ENCODE assay signal across 18 cellular contexts in the genomic region with DNA sequence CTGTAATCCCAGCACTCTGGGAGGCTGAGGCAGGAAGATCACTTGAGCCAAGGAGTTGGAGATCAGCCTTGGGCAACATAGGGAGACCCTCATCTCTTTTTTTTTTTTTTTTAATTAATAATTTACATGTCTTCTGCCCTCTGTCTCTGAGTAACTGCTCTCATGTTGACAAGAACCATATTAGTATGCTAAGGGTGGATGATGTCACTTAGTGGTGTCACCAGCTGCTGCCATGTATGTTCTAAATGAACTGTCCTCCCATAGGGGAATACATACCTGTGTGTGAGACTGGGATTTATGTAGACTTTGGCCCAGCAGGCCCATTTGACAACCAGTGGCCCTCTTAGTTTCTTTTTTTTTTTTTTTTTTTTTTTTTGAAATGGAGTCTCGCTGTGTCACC.
A peak's percentile ranks its signal among the peaks of the same experiment; 100 is the strongest.
DNase-seq lines count a peak whose midpoint lies in the region; ATAC-seq and TF ChIP-seq lines count a peak whose summit lies in the region.
"Had no signal": no experiment of that assay in that cellular context is flagged by ENCODE, and none has a peak within 500 bp of the region (broad histone marks: within the 10 kb centered on the region; RNA-seq: fewer than 3 reads in every experiment).

No MANE protein-coding gene starts in this region.

- no peak overlapping the region for H2AFZ ChIP-seq in smooth muscle cell (ENCODE audit: low read depth)

- H3K27ac Mint-ChIP-seq in activated T-cell treated with anti-CD3 and anti-CD28 coated beads, Interleukin-2, amount 50 U/mL, for 24 hours = peak overlapping the region; percentile 44
- H3K27ac Mint-ChIP-seq in endodermal cell = peak overlapping the region; percentile 64
- H3K27ac Mint-ChIP-seq: B cell had no signal

- no peaks in the 10 kb centered on the region for H3K27me3 Mint-ChIP-seq in activated T-cell treated with anti-CD3 and anti-CD28 coated beads, Interleukin-2, amount 50 U/mL, for 24 hours
- H3K27me3 Mint-ChIP-seq in endodermal cell (ENCODE audit: insufficient read depth) = no peaks in the 10 kb centered on the region
- H3K27me3 Mint-ChIP-seq: B cell; CD4-positive, alpha-beta memory T cell had no signal

- no peaks in the 10 kb centered on the region for H3K9me3 Mint-ChIP-seq in activated T-cell treated with anti-CD3 and anti-CD28 coated beads, Interleukin-2, amount 50 U/mL, for 24 hours
- H3K9me3 Mint-ChIP-seq in endodermal cell = no peaks in the 10 kb centered on the region
- H3K9me3 Mint-ChIP-seq: CD4-positive, alpha-beta memory T cell had no signal

- 93 to 100% methylated on average over 1 of the region's 1 CpG for WGBS in endodermal cell (ENCODE audit: insufficient coverage in 1 of 2, insufficient read length in 1 of 2), 2 experiments
- WGBS in psoas muscle, 3 donors = 100% methylated on average over 1 of the region's 1 CpG
- WGBS in smooth muscle cell (ENCODE audit: low lambda C conversion rate) = 90% methylated on average over 1 of the region's 1 CpG

- H3K4me1 ChIP-seq in HEK293 (ENCODE audit: control insufficient read depth, insufficient read depth, low read length) = no peaks in the 10 kb centered on the region
- peaks cover 5% of the 10 kb centered on the region for H3K4me1 ChIP-seq in endodermal cell (ENCODE audit: control insufficient read depth, insufficient read depth, low read length)
- peaks cover 41% of the 10 kb centered on the region for H3K4me1 ChIP-seq in psoas muscle
- no peaks in the 10 kb centered on the region for H3K4me1 ChIP-seq in smooth muscle cell (ENCODE audit: low read depth)

- no peaks in the 10 kb centered on the region for H3K79me2 ChIP-seq in smooth muscle cell (ENCODE audit: low read depth)

- CTCF ChIA-PET in HEK293 (lab: Yijun Ruan, JAX) = interaction anchor here (0.6 to 0.7 kb wide), 2 partner anchors 13 to 1152 kb away, joined by 3 read pairs; no protein-coding TSS in a partner anchor

- H3K9ac ChIP-seq in endodermal cell (ENCODE audit: extremely low read depth, low read length, poor library complexity, severe bottlenecking) (no peak overlapping the region), smooth muscle cell (ENCODE audit: low read depth) (no peak overlapping the region)

- H3K4me2 ChIP-seq in smooth muscle cell = no peak overlapping the region

- H3K4me3 Mint-ChIP-seq in activated T-cell treated with anti-CD3 and anti-CD28 coated beads, Interleukin-2, amount 50 U/mL, for 24 hours = no peak overlapping the region
- H3K4me3 Mint-ChIP-seq in endodermal cell = no peak overlapping the region
- H3K4me3 Mint-ChIP-seq: B cell; CD4-positive, alpha-beta memory T cell had no signal

- intact Hi-C loops in psoas muscle (cut with DNase I) = loop anchor here (5.0 to 10.0 kb wide), 2 partner anchors 64 to 286 kb away; no protein-coding TSS in a partner anchor

- H3K9me3 ChIP-seq in HEK293 (ENCODE audit: control insufficient read depth, insufficient read depth, low read depth, low read length) = no peaks in the 10 kb centered on the region
- H3K9me3 ChIP-seq in endodermal cell (ENCODE audit: control insufficient read depth, low read length) = no peaks in the 10 kb centered on the region
- H3K9me3 ChIP-seq in psoas muscle = no peaks in the 10 kb centered on the region
- no peaks in the 10 kb centered on the region for H3K9me3 ChIP-seq in smooth muscle cell (replicated peaks; ENCODE audit: low read depth)
- H3K9me3 ChIP-seq: SJSA1 had no signal

- H3K27me3 ChIP-seq in endodermal cell (ENCODE audit: control insufficient read depth, insufficient read depth, low read length, poor library complexity, severe bottlenecking) (no peaks in the 10 kb centered on the region), psoas muscle (ENCODE audit: insufficient read depth in 3 of 3, low read length in 2 of 3) (no peaks in the 10 kb centered on the region), smooth muscle cell (ENCODE audit: low read depth) (no peaks in the 10 kb centered on the region)
- H3K27me3 ChIP-seq: SJSA1 had no signal

- TF ChIP-seq CTCF in HEK293 (tag by site-specific recombination; IDR thresholded peaks at IDR 0.05) (no peak), endodermal cell (conservative IDR thresholded peaks at IDR 0.05) (no peak), psoas muscle (IDR thresholded peaks at IDR 0.05) (no peak), smooth muscle cell (IDR thresholded peaks at IDR 0.05; ENCODE audit: borderline replicate concordance, insufficient read depth, poor library complexity, severe bottlenecking) (no peak)

- POLR2A ChIA-PET in HEK293 (lab: Yijun Ruan, JAX) = interaction anchor here (0.9 kb wide), 1 partner anchor 177 kb away, joined by 3 read pairs; no protein-coding TSS in a partner anchor

- H4K20me1 ChIP-seq in smooth muscle cell (ENCODE audit: low read depth) = no peaks in the 10 kb centered on the region

- H3K36me3 ChIP-seq in HEK293 (ENCODE audit: control insufficient read depth in 2 of 2, insufficient read depth in 1 of 2, low read length in 2 of 2) = peaks cover 0 to 7% of the 10 kb centered on the region in 2 experiments; a peak in 2 of 3 replicates
- peaks cover 27% of the 10 kb centered on the region for H3K36me3 ChIP-seq in endodermal cell (ENCODE audit: control insufficient read depth, insufficient read depth, low read length)
- peaks cover 0 to 2% of the 10 kb centered on the region in 2 donors for H3K36me3 ChIP-seq in psoas muscle (ENCODE audit: insufficient read depth in 1 of 2, low read depth in 1 of 2)
- H3K36me3 ChIP-seq in smooth muscle cell (ENCODE audit: low read depth) = no peaks in the 10 kb centered on the region
- H3K36me3 ChIP-seq: SJSA1 had no signal

- H3K4me3 ChIP-seq in HEK293 (ENCODE audit: low read depth, low read length) (no peak overlapping the region), endodermal cell (ENCODE audit: low read length) (no peak overlapping the region), psoas muscle (no peak overlapping the region), smooth muscle cell (no peak overlapping the region)
- H3K4me3 ChIP-seq: SJSA1 had no signal

- H3F3A ChIP-seq in smooth muscle cell (ENCODE audit: low read depth) = no peaks in the 10 kb centered on the region

- peaks cover 44% of the 10 kb centered on the region for H3K36me3 Mint-ChIP-seq in activated T-cell treated with anti-CD3 and anti-CD28 coated beads, Interleukin-2, amount 50 U/mL, for 24 hours (ENCODE audit: low read depth)
- H3K36me3 Mint-ChIP-seq in endodermal cell (ENCODE audit: low read depth) = peaks cover 15% of the 10 kb centered on the region

- H3K27ac ChIP-seq in HEK293 (ENCODE audit: extremely low read depth, low read depth, low read length) (no peak overlapping the region), endodermal cell (ENCODE audit: low read depth, low read length) (no peak overlapping the region), psoas muscle (peak overlapping the region; percentile 80), smooth muscle cell (ENCODE audit: low read depth) (no peak overlapping the region)
- H3K27ac ChIP-seq: SJSA1 had no signal

- H3K4me1 Mint-ChIP-seq in activated T-cell treated with anti-CD3 and anti-CD28 coated beads, Interleukin-2, amount 50 U/mL, for 24 hours (ENCODE audit: low read depth) = peaks cover 21% of the 10 kb centered on the region
- H3K4me1 Mint-ChIP-seq in endodermal cell = peaks cover 5% of the 10 kb centered on the region

- ATAC-seq in psoas muscle = no peak

- no peak for DNase-seq in activated T-cell treated with anti-CD3 and anti-CD28 coated beads, Interleukin-2, amount 50 U/mL, for 24 hours
- no peak for DNase-seq in activated T-cell treated with anti-CD3 and anti-CD28 coated beads, Interleukin-2, amount 50 U/mL, for 1 hour
- DNase-seq in endodermal cell (no peak), psoas muscle (no peak), amygdala (lab: John Stamatoyannopoulos, UW) (no peak), smooth muscle cell (lab: John Stamatoyannopoulos, UW; ENCODE audit: unreplicated experiment) (no peak), NCI-H2171 treated with DMSO at 0.1 percent for 48 hours (lab: John Stamatoyannopoulos, UW) (no peak)
- DNase-seq: ACHN; CD4-positive, alpha-beta memory T cell; EL; NCI-H1048; NCI-H146; NCI-H2081 treated with DMSO at 0.1 percent for 48 hours; NCI-H226; NCI-H69 had no signal

TF ChIP-seq in HEK293, 187 proteins besides CTCF, POLR2A, EP300 and RAD21:
- TF ChIP-seq GLIS2 (tag by site-specific recombination; IDR thresholded peaks at IDR 0.05) = no peak
- TF ChIP-seq, protein P1, sequence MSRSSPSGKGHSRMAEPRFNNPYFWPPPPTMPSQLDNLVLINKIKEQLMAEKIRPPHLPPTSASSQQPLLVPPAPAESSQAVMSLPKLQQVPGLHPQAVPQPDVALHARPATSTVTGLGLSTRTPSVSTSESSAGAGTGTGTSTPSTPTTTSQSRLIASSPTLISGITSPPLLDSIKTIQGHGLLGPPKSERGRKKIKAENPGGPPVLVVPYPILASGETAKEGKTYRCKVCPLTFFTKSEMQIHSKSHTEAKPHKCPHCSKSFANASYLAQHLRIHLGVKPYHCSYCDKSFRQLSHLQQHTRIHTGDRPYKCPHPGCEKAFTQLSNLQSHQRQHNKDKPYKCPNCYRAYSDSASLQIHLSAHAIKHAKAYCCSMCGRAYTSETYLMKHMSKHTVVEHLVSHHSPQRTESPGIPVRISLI (tag by site-specific recombination; IDR thresholded peaks at IDR 0.05) = 0 out of 2 replicates have a peak, but pooled peaks have one; percentile 38
- TF ChIP-seq, protein P2, sequence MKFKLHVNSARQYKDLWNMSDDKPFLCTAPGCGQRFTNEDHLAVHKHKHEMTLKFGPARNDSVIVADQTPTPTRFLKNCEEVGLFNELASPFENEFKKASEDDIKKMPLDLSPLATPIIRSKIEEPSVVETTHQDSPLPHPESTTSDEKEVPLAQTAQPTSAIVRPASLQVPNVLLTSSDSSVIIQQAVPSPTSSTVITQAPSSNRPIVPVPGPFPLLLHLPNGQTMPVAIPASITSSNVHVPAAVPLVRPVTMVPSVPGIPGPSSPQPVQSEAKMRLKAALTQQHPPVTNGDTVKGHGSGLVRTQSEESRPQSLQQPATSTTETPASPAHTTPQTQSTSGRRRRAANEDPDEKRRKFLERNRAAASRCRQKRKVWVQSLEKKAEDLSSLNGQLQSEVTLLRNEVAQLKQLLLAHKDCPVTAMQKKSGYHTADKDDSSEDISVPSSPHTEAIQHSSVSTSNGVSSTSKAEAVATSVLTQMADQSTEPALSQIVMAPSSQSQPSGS (tag by site-specific recombination; IDR thresholded peaks at IDR 0.05; ENCODE audit: low read depth) = peak; percentile 63
- TF ChIP-seq OSR2 (tag by site-specific recombination; IDR thresholded peaks at IDR 0.05) = no peak
- peak; percentile 37; the same call in 1 of the 2 replicates for TF ChIP-seq ZNF629 (tag by site-specific recombination; IDR thresholded peaks at IDR 0.05)
